In genomic region chr3:49131576-49131975, GRCh38 we compare ENCODE assay signal across 1 cellular context.
TF ChIP-seq lines count a peak whose summit lies in the region.

No MANE protein-coding gene starts in this region.

TF ChIP-seq in HCT116, 20 proteins besides CTCF, POLR2A, EP300 and RAD21:
- TF ChIP-seq FOSL1 (IDR thresholded peaks at IDR 0.05; ENCODE audit: low read depth) (no peak), ZNF274 (IDR thresholded peaks at IDR 0.05; ENCODE audit: low read depth, low read length) (no peak), ZFX (IDR thresholded peaks at IDR 0.05) (no peak), SRF (IDR thresholded peaks at IDR 0.05; ENCODE audit: low read depth) (no peak), CBX3 (IDR thresholded peaks at IDR 0.05; ENCODE audit: low read depth) (no peak), EZH2 (IDR thresholded peaks at IDR 0.05) (no peak), TCF7L2 (IDR thresholded peaks at IDR 0.05; ENCODE audit: borderline replicate concordance, extremely low read depth, insufficient read depth, insufficient read length) (no peak), SP1 (IDR thresholded peaks at IDR 0.05; ENCODE audit: low read depth) (no peak), ATF3 (IDR thresholded peaks at IDR 0.05) (no peak), EZH2phosphoT487 (IDR thresholded peaks at IDR 0.05; ENCODE audit: borderline replicate concordance) (no peak), POLR2AphosphoS5 (IDR thresholded peaks at IDR 0.05; ENCODE audit: low read depth, low read length) (no peak), SIN3A (IDR thresholded peaks at IDR 0.05; ENCODE audit: low read depth) (no peak)
